Comparison of ENCODE assay signal across 27 cellular contexts in the genomic region with DNA sequence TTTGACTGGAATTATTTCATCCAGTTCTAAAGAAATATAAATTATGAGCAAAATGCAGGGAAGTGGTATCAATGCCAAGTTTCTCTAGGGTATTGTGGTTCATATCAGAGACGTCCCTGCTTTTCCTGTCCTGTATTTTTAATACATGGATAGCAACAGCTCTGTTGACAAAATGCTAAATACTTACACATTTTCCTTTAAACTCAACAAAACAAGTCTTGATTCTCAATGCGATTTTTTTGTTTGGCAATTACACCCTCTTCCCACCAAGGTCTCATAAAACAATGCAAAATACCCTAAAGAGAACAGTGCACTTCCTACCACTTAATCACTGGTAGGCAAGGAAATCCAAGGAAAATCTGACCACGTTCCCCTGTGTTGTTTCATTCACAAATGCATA.
"Had no signal": no experiment of that assay in that cellular context is flagged by ENCODE, and none has a peak within 500 bp of the region (broad histone marks: within the 10 kb centered on the region; RNA-seq: fewer than 3 reads in every experiment).

No MANE protein-coding gene starts in this region.

- H3K4me1 ChIP-seq: body of pancreas, gastrocnemius medialis, right lobe of liver, uterus had no signal

- H3K27me3 ChIP-seq: body of pancreas, cardiac muscle cell, gastrocnemius medialis, right lobe of liver, uterus had no signal

- H3K4me3 Mint-ChIP-seq: activated naive CD8-positive, alpha-beta T cell; memory B cell; naive thymus-derived CD8-positive, alpha-beta T cell; stimulated activated effector memory CD8-positive, alpha-beta T cell treated with anti-CD3 and anti-CD28 coated beads, Interleukin-12 subunit alpha, Interleukin-12 subunit beta, amount 100 ng/mL, for 72 hours; stimulated activated naive CD8-positive, alpha-beta T cell treated with anti-CD3 and anti-CD28 coated beads, Interleukin-15, Interleukin-2, amounts not matched to agents 100 ng/mL and 50 ng/mL, for 24 hours; T-helper 17 cell; type B pancreatic cell had no signal

- H3K9me3 ChIP-seq: body of pancreas, gastrocnemius medialis, right lobe of liver, uterus had no signal

- H3K36me3 Mint-ChIP-seq: activated naive CD8-positive, alpha-beta T cell; memory B cell; naive thymus-derived CD8-positive, alpha-beta T cell; stimulated activated effector memory CD8-positive, alpha-beta T cell treated with anti-CD3 and anti-CD28 coated beads, Interleukin-12 subunit alpha, Interleukin-12 subunit beta, amount 100 ng/mL, for 72 hours; type B pancreatic cell had no signal

- H3K36me3 ChIP-seq: cardiac muscle cell, gastrocnemius medialis, right lobe of liver, uterus, WERI-Rb-1 had no signal

- H3K27ac ChIP-seq: body of pancreas, cardiac muscle cell, gastrocnemius medialis, right lobe of liver, WERI-Rb-1 had no signal

- H3K27me3 Mint-ChIP-seq: activated naive CD8-positive, alpha-beta T cell; stimulated activated naive CD8-positive, alpha-beta T cell treated with anti-CD3 and anti-CD28 coated beads, Interleukin-15, Interleukin-2, amounts not matched to agents 100 ng/mL and 50 ng/mL, for 24 hours; type B pancreatic cell had no signal

- H3K27ac Mint-ChIP-seq: activated naive CD8-positive, alpha-beta T cell; memory B cell; naive thymus-derived CD8-positive, alpha-beta T cell; stimulated activated effector memory CD8-positive, alpha-beta T cell treated with anti-CD3 and anti-CD28 coated beads, Interleukin-12 subunit alpha, Interleukin-12 subunit beta, amount 100 ng/mL, for 72 hours; stimulated activated naive CD8-positive, alpha-beta T cell treated with anti-CD3 and anti-CD28 coated beads, Interleukin-15, Interleukin-2, amounts not matched to agents 100 ng/mL and 50 ng/mL, for 24 hours; T-helper 17 cell; type B pancreatic cell had no signal

- H3K4me1 Mint-ChIP-seq: memory B cell; naive thymus-derived CD8-positive, alpha-beta T cell; stimulated activated effector memory CD8-positive, alpha-beta T cell treated with anti-CD3 and anti-CD28 coated beads, Interleukin-12 subunit alpha, Interleukin-12 subunit beta, amount 100 ng/mL, for 72 hours; T-helper 17 cell had no signal

- DNase-seq: activated CD4-positive, alpha-beta T cell treated with anti-CD3 and anti-CD28 coated beads for 48 hours; activated CD4-positive, alpha-beta T cell treated with anti-CD3 and anti-CD28 coated beads, Interleukin-2, amount 50 U/mL, for 48 hours; activated CD8-positive, alpha-beta memory T cell treated with anti-CD3 and anti-CD28 coated beads for 24 hours; activated effector memory CD4-positive, alpha-beta T cell treated with Interleukin-2 at 50 U/mL for 16 hours; activated naive CD4-positive, alpha-beta T cell treated with Interleukin-2 at 50 U/mL for 16 hours; anterior cingulate cortex; body of pancreas; cerebellar nuclear complex; gastrocnemius medialis; hippocampal formation; left colon; midbrain; naive thymus-derived CD8-positive, alpha-beta T cell; right lobe of liver; stimulated activated CD4-positive, alpha-beta T cell treated with anti-CD3 and anti-CD28 coated beads, Interleukin-4, amount 100 ng/mL, for 24 hours; substantia nigra; T-helper 17 cell; T1000; uterus; WERI-Rb-1 had no signal

- H3K9me3 Mint-ChIP-seq: memory B cell; naive thymus-derived CD8-positive, alpha-beta T cell; stimulated activated effector memory CD8-positive, alpha-beta T cell treated with anti-CD3 and anti-CD28 coated beads, Interleukin-12 subunit alpha, Interleukin-12 subunit beta, amount 100 ng/mL, for 72 hours; stimulated activated naive CD8-positive, alpha-beta T cell treated with anti-CD3 and anti-CD28 coated beads, Interleukin-15, Interleukin-2, amounts not matched to agents 100 ng/mL and 50 ng/mL, for 24 hours; type B pancreatic cell had no signal

- H3K4me3 ChIP-seq: body of pancreas, cardiac muscle cell, coronary artery, gastrocnemius medialis, right lobe of liver, uterus had no signal
